Comparison of ENCODE assay signal across 10 cellular contexts in genomic region chr7:26653430-26653911, GRCh38.
DNase-seq lines count a peak whose midpoint lies in the region; ATAC-seq and TF ChIP-seq lines count a peak whose summit lies in the region.
"Had no signal": no experiment of that assay in that cellular context is flagged by ENCODE, and none has a peak within 500 bp of the region (broad histone marks: within the 10 kb centered on the region; RNA-seq: fewer than 3 reads in every experiment).

No MANE protein-coding gene starts in this region.

- H3K27ac ChIP-seq in VCaP, result peak overlapping the region; percentile 82
- H3K27ac ChIP-seq: heart right ventricle had no signal

- DNase-seq in EH (ENCODE audit: low read depth) (peak; percentile 5), NCI-H1092 (lab: John Stamatoyannopoulos, UW) (peak; percentile 38), lung microvascular endothelial cell (ENCODE audit: low read depth in 2 of 2) (peak; percentile 69 to 93), NCI-H526 treated with DMSO at 0.1 percent for 48 hours (lab: John Stamatoyannopoulos, UW) (no peak), MG63 (no peak), NCI-H774 (lab: John Stamatoyannopoulos, UW) (no peak)
- DNase-seq: activated effector memory CD4-positive, alpha-beta T cell treated with Interleukin-2 at 50 U/mL for 16 hours had no signal

- H3K4me3 ChIP-seq in MG63, result no peak overlapping the region
- H3K4me3 ChIP-seq: heart right ventricle had no signal

- TF ChIP-seq CTCF in VCaP (conservative IDR thresholded peaks at IDR 0.05), result no peak

- no peaks in the 10 kb centered on the region for H3K36me3 ChIP-seq in MG63
- H3K36me3 ChIP-seq: heart right ventricle had no signal

- no peaks in the 10 kb centered on the region for H3K9me3 ChIP-seq in MG63
- H3K9me3 ChIP-seq: heart right ventricle had no signal

- no peaks in the 10 kb centered on the region for H3K27me3 ChIP-seq in MG63

- ATAC-seq in GM21576 (IDR thresholded peaks at IDR 0.05; ENCODE audit: unreplicated experiment), result no peak
- ATAC-seq: heart right ventricle had no signal

Comparison
In these comparisons a context has a peak if more than half of its experiments do, and no peak if none do; other contexts are left out.
1. DNase-seq: peak in EH (single experiment), NCI-H1092 (single experiment) and lung microvascular endothelial cell (2 of 2); none in NCI-H526 treated with DMSO at 0.1 percent for 48 hours (single experiment), MG63 (single experiment) and NCI-H774 (single experiment).